1 cellular context compared by ENCODE assay signal in genomic region chr15:101149864-101150722, GRCh38.
A peak's percentile ranks its signal among the peaks of the same experiment; 100 is the strongest.
TF ChIP-seq lines count a peak whose summit lies in the region.

No MANE protein-coding gene starts in this region.

TF ChIP-seq in HepG2, 621 proteins besides CTCF, POLR2A, EP300 and RAD21 (continued from another document):
- no peak for TF ChIP-seq NFAT5 (CRISPR knock-in tag; IDR thresholded peaks at IDR 0.05)
- TF ChIP-seq TFDP1 (CRISPR knock-in tag; IDR thresholded peaks at IDR 0.05; ENCODE audit: borderline replicate concordance): no peak
- TF ChIP-seq, protein P1, sequence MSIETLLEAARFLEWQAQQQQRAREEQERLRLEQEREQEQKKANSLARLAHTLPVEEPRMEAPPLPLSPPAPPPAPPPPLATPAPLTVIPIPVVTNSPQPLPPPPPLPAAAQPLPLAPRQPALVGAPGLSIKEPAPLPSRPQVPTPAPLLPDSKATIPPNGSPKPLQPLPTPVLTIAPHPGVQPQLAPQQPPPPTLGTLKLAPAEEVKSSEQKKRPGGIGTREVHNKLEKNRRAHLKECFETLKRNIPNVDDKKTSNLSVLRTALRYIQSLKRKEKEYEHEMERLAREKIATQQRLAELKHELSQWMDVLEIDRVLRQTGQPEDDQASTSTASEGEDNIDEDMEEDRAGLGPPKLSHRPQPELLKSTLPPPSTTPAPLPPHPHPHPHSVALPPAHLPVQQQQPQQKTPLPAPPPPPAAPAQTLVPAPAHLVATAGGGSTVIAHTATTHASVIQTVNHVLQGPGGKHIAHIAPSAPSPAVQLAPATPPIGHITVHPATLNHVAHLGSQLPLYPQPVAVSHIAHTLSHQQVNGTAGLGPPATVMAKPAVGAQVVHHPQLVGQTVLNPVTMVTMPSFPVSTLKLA (IDR thresholded peaks at IDR 0.05): peak; percentile 71
